17 cellular contexts compared by ENCODE assay signal in genomic region chr4:519203-519651, GRCh38. TPM values are rescaled to one million over a fixed set of nuclear protein-coding genes. Genes with fewer than 3 reads are reported as not detected.
A peak's percentile ranks its signal among the peaks of the same experiment; 100 is the strongest.
DNase-seq lines count a peak whose midpoint lies in the region; ATAC-seq, FAIRE-seq and TF ChIP-seq lines count a peak whose summit lies in the region.
"Had no signal": no experiment of that assay in that cellular context is flagged by ENCODE, and none has a peak within 500 bp of the region (broad histone marks: within the 10 kb centered on the region; RNA-seq: fewer than 3 reads in every experiment).

No MANE protein-coding gene starts in this region.

- no peaks in the 10 kb centered on the region for H3K4me1 ChIP-seq in kidney (ENCODE audit: control insufficient read depth in 1 of 2, insufficient read depth in 1 of 2, low read depth in 1 of 2, low read length in 2 of 2)

- no peaks in the 10 kb centered on the region for H3K9me3 ChIP-seq in kidney (ENCODE audit: control insufficient read depth in 1 of 2, low read length in 2 of 2)

- H3K4me3 ChIP-seq in coronary artery (no peak overlapping the region), kidney (ENCODE audit: low read length in 2 of 2) (no peak overlapping the region)
- H3K4me3 ChIP-seq: GM23338 had no signal

- DNase-seq in COR-L47 (lab: John Stamatoyannopoulos, UW) (peak; percentile 43), GM12891 (ENCODE audit: insufficient read length, low spot score) (no peak), coronary artery (ENCODE audit: low spot score) (peak; percentile 45), kidney (peak; percentile 45), 8988T (no peak)
- DNase-seq: ACHN, DMS53, KG1, NCI-H1436 treated with DMSO at 0.1 percent for 48 hours, NCI-H2029 treated with DMSO at 0.1 percent for 48 hours, NCI-H510A treated with DMSO at 0.1 percent for 48 hours, SHP77 had no signal

- TF ChIP-seq CTCF in coronary artery (IDR thresholded peaks at IDR 0.05) (no peak), kidney (IDR thresholded peaks at IDR 0.05; ENCODE audit: borderline replicate concordance, extremely low read depth, insufficient read depth) (no peak)

- H3K9ac ChIP-seq in kidney (ENCODE audit: low read length in 2 of 2), result no peak overlapping the region

- peaks cover 42 to 61% of the 10 kb centered on the region in 2 donors for H3K36me3 ChIP-seq in kidney (ENCODE audit: control insufficient read depth in 1 of 2, insufficient read depth in 2 of 2, low read length in 2 of 2)

- H3K27ac ChIP-seq in coronary artery (no peak overlapping the region), kidney (ENCODE audit: low read depth in 2 of 2, low read length in 2 of 2) (no peak overlapping the region)

- TF ChIP-seq POLR2A in GM12891 (IDR thresholded peaks at IDR 0.05; ENCODE audit: low read depth, low read length), result peak; percentile 53; the same call in 1 of the 2 replicates

- intact Hi-C loops in kidney (cut with DNase I), result no loop called here

- no peak for ATAC-seq in HG03025 (IDR thresholded peaks at IDR 0.05; ENCODE audit: low FRiP score, unreplicated experiment)
- ATAC-seq in GM21381 (IDR thresholded peaks at IDR 0.05; ENCODE audit: unreplicated experiment), result no peak
- ATAC-seq: Panc1 had no signal

- no peak for FAIRE-seq in GM12891 (lab: Jason Lieb, UNC)
- no peak for FAIRE-seq in kidney (lab: Jason Lieb, UNC)
- FAIRE-seq: GM18507 had no signal

TF ChIP-seq in GM12891, 5 proteins besides CTCF, POLR2A, EP300 and RAD21:
- no peak for TF ChIP-seq TAF1 (IDR thresholded peaks at IDR 0.05; ENCODE audit: low read depth, low read length)
- TF ChIP-seq SPI1 (IDR thresholded peaks at IDR 0.05; ENCODE audit: low read depth, low read length), result no peak
- TF ChIP-seq PAX5 (IDR thresholded peaks at IDR 0.05; ENCODE audit: insufficient read depth, low read length, severe bottlenecking), result no peak
- TF ChIP-seq POU2F2 (IDR thresholded peaks at IDR 0.05; ENCODE audit: low read depth, low read length), result no peak
- no peak; the same call in 1 of the 2 replicates for TF ChIP-seq POLR2AphosphoS5 (IDR thresholded peaks at IDR 0.05; ENCODE audit: low read depth, low read length)

RNA-seq across cellular contexts. Expression of gene PIGG, which starts 20.2 kb away (rescaled TPM):
- 24.9 TPM for polyA plus RNA-seq in GM12891 (2012; ENCODE audit: low read depth, missing spikeins)
- 67.9 TPM for total RNA-seq in kidney
- polyA plus RNA-seq in kidney (ENCODE audit: insufficient read depth, low read depth, low replicate concordance), result 37.8 TPM

RNA-seq across cellular contexts. Expression of gene ZNF721, which starts 20.3 kb away (rescaled TPM):
- polyA plus RNA-seq in GM12891 (2012; ENCODE audit: low read depth, missing spikeins), result 17.4 TPM
- 33.3 TPM for total RNA-seq in kidney
- 9.2 TPM for polyA plus RNA-seq in kidney (ENCODE audit: insufficient read depth, low read depth, low replicate concordance)

RNA-seq across cellular contexts. Expression of gene TMEM271, which starts 56.9 kb away (rescaled TPM):
- polyA plus RNA-seq in GM12891 (2012; ENCODE audit: low read depth, missing spikeins), result not detected
- not detected for total RNA-seq in kidney
- not detected for polyA plus RNA-seq in kidney (ENCODE audit: insufficient read depth, low read depth, low replicate concordance)
- total RNA-seq: GM23338 had no signal

Comparison
In these comparisons a context has a peak if more than half of its experiments do, and no peak if none do; other contexts are left out.
1. DNase-seq: peak in COR-L47 (single experiment), coronary artery (single experiment) and kidney (single experiment); none in GM12891 (single experiment) and 8988T (single experiment).